1 cellular context compared by ENCODE assay signal in the genomic region with DNA sequence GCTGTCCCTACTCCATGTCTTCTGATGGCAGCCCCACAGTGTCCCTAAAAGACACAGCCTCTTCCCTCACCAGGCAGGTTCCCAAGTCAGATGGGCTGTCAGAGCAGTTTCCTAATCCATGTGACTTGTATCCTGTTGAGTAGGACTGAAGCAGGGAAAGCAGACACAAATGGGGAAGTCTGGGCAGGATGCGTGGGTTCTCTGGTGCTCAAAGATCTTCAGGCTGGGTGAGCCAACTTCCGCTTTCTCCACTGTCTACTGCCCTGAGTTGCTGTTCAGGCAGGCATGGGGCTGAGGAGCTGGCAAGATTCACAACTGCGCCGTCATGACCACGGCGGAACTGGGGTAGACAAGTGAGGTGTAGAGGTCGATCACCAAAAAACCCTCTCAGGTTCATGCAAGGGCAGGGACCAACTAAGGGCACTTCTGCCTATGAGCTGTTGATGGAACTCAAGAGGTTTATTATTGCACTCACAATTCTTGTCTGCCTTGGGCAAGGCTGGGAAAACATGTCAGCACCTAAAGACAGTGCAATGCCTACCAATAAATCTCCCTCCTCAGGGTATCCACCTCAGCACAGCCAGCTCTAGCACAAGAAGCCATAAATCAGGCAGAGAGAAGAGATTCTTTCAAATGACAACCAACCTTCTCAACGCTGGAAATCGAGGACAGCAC.
A peak's percentile ranks its signal among the peaks of the same experiment; 100 is the strongest.
TF ChIP-seq lines count a peak whose summit lies in the region.

No MANE protein-coding gene starts in this region.

TF ChIP-seq in GM12878, 131 proteins besides CTCF, POLR2A, EP300 and RAD21 (continued from another document and continues in another):
- TF ChIP-seq, protein P1, sequence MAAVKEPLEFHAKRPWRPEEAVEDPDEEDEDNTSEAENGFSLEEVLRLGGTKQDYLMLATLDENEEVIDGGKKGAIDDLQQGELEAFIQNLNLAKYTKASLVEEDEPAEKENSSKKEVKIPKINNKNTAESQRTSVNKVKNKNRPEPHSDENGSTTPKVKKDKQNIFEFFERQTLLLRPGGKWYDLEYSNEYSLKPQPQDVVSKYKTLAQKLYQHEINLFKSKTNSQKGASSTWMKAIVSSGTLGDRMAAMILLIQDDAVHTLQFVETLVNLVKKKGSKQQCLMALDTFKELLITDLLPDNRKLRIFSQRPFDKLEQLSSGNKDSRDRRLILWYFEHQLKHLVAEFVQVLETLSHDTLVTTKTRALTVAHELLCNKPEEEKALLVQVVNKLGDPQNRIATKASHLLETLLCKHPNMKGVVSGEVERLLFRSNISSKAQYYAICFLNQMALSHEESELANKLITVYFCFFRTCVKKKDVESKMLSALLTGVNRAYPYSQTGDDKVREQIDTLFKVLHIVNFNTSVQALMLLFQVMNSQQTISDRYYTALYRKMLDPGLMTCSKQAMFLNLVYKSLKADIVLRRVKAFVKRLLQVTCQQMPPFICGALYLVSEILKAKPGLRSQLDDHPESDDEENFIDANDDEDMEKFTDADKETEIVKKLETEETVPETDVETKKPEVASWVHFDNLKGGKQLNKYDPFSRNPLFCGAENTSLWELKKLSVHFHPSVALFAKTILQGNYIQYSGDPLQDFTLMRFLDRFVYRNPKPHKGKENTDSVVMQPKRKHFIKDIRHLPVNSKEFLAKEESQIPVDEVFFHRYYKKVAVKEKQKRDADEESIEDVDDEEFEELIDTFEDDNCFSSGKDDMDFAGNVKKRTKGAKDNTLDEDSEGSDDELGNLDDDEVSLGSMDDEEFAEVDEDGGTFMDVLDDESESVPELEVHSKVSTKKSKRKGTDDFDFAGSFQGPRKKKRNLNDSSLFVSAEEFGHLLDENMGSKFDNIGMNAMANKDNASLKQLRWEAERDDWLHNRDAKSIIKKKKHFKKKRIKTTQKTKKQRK (IDR thresholded peaks at IDR 0.05; ENCODE audit: low read depth, low read length): no peak
- no peak for TF ChIP-seq FOS (IDR thresholded peaks at IDR 0.05; ENCODE audit: borderline replicate concordance, extremely low read depth, insufficient read length)
- TF ChIP-seq, protein P2, sequence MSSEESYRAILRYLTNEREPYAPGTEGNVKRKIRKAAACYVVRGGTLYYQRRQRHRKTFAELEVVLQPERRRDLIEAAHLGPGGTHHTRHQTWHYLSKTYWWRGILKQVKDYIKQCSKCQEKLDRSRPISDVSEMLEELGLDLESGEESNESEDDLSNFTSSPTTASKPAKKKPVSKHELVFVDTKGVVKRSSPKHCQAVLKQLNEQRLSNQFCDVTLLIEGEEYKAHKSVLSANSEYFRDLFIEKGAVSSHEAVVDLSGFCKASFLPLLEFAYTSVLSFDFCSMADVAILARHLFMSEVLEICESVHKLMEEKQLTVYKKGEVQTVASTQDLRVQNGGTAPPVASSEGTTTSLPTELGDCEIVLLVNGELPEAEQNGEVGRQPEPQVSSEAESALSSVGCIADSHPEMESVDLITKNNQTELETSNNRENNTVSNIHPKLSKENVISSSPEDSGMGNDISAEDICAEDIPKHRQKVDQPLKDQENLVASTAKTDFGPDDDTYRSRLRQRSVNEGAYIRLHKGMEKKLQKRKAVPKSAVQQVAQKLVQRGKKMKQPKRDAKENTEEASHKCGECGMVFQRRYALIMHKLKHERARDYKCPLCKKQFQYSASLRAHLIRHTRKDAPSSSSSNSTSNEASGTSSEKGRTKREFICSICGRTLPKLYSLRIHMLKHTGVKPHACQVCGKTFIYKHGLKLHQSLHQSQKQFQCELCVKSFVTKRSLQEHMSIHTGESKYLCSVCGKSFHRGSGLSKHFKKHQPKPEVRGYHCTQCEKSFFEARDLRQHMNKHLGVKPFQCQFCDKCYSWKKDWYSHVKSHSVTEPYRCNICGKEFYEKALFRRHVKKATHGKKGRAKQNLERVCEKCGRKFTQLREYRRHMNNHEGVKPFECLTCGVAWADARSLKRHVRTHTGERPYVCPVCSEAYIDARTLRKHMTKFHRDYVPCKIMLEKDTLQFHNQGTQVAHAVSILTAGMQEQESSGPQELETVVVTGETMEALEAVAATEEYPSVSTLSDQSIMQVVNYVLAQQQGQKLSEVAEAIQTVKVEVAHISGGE (CRISPR knock-in tag; IDR thresholded peaks at IDR 0.05): no peak
- TF ChIP-seq CBFB (IDR thresholded peaks at IDR 0.05; ENCODE audit: low read depth): no peak
- TF ChIP-seq POLR2AphosphoS2 (IDR thresholded peaks at IDR 0.05; ENCODE audit: low read depth, low read length): no peak
- peak; percentile 16; the same call in 1 of the 2 replicates for TF ChIP-seq BMI1 (IDR thresholded peaks at IDR 0.05; ENCODE audit: borderline replicate concordance)
- TF ChIP-seq, protein P3, sequence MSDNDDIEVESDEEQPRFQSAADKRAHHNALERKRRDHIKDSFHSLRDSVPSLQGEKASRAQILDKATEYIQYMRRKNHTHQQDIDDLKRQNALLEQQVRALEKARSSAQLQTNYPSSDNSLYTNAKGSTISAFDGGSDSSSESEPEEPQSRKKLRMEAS (IDR thresholded peaks at IDR 0.05; ENCODE audit: low read depth, low read length): no peak
- TF ChIP-seq, protein P4, sequence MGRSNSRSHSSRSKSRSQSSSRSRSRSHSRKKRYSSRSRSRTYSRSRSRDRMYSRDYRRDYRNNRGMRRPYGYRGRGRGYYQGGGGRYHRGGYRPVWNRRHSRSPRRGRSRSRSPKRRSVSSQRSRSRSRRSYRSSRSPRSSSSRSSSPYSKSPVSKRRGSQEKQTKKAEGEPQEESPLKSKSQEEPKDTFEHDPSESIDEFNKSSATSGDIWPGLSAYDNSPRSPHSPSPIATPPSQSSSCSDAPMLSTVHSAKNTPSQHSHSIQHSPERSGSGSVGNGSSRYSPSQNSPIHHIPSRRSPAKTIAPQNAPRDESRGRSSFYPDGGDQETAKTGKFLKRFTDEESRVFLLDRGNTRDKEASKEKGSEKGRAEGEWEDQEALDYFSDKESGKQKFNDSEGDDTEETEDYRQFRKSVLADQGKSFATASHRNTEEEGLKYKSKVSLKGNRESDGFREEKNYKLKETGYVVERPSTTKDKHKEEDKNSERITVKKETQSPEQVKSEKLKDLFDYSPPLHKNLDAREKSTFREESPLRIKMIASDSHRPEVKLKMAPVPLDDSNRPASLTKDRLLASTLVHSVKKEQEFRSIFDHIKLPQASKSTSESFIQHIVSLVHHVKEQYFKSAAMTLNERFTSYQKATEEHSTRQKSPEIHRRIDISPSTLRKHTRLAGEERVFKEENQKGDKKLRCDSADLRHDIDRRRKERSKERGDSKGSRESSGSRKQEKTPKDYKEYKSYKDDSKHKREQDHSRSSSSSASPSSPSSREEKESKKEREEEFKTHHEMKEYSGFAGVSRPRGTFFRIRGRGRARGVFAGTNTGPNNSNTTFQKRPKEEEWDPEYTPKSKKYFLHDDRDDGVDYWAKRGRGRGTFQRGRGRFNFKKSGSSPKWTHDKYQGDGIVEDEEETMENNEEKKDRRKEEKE (IDR thresholded peaks at IDR 0.05): no peak
- no peak for TF ChIP-seq ZZZ3 (IDR thresholded peaks at IDR 0.05; ENCODE audit: control insufficient read depth, insufficient read length, low read depth)
- TF ChIP-seq EED (IDR thresholded peaks at IDR 0.05; ENCODE audit: low read depth): peak; percentile 93
- TF ChIP-seq PAX5 (IDR thresholded peaks at IDR 0.05; ENCODE audit: borderline replicate concordance, low read depth, low read length): peak; percentile 38; the same call in 1 of the 2 replicates
- TF ChIP-seq MXI1 (IDR thresholded peaks at IDR 0.05; ENCODE audit: low read depth, low read length): no peak; the same call in 1 of the 2 replicates
- TF ChIP-seq ZNF622 (IDR thresholded peaks at IDR 0.05): no peak
- TF ChIP-seq SIN3A (IDR thresholded peaks at IDR 0.05; ENCODE audit: low read depth, low read length): no peak
- TF ChIP-seq, protein P5, sequence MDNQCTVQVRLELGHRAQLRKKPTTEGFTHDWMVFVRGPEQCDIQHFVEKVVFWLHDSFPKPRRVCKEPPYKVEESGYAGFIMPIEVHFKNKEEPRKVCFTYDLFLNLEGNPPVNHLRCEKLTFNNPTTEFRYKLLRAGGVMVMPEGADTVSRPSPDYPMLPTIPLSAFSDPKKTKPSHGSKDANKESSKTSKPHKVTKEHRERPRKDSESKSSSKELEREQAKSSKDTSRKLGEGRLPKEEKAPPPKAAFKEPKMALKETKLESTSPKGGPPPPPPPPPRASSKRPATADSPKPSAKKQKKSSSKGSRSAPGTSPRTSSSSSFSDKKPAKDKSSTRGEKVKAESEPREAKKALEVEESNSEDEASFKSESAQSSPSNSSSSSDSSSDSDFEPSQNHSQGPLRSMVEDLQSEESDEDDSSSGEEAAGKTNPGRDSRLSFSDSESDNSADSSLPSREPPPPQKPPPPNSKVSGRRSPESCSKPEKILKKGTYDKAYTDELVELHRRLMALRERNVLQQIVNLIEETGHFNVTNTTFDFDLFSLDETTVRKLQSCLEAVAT (IDR thresholded peaks at IDR 0.05): 0 out of 2 replicates have a peak, but pooled peaks have one; percentile 60
- TF ChIP-seq SMARCA5 (IDR thresholded peaks at IDR 0.05): no peak
- no peak for TF ChIP-seq ASH2L (IDR thresholded peaks at IDR 0.05; ENCODE audit: borderline replicate concordance, low read depth)
- TF ChIP-seq WRNIP1 (IDR thresholded peaks at IDR 0.05; ENCODE audit: borderline replicate concordance, low read depth, low read length): no peak
- TF ChIP-seq TCF7 (IDR thresholded peaks at IDR 0.05; ENCODE audit: borderline replicate concordance): no peak
- 0 out of 2 replicates have a peak, but pooled peaks have one; percentile 15 for TF ChIP-seq HDGF (IDR thresholded peaks at IDR 0.05)
- TF ChIP-seq, protein P6, sequence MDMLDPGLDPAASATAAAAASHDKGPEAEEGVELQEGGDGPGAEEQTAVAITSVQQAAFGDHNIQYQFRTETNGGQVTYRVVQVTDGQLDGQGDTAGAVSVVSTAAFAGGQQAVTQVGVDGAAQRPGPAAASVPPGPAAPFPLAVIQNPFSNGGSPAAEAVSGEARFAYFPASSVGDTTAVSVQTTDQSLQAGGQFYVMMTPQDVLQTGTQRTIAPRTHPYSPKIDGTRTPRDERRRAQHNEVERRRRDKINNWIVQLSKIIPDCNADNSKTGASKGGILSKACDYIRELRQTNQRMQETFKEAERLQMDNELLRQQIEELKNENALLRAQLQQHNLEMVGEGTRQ (IDR thresholded peaks at IDR 0.05; ENCODE audit: borderline replicate concordance, low read depth, low read length): no peak
- no peak for TF ChIP-seq MYC (IDR thresholded peaks at IDR 0.05; ENCODE audit: insufficient read depth, insufficient read length, insufficient replicate concordance, low read length, severe bottlenecking)
- no peak for TF ChIP-seq ESRRA (IDR thresholded peaks at IDR 0.05; ENCODE audit: low read length)
- TF ChIP-seq, protein P7, sequence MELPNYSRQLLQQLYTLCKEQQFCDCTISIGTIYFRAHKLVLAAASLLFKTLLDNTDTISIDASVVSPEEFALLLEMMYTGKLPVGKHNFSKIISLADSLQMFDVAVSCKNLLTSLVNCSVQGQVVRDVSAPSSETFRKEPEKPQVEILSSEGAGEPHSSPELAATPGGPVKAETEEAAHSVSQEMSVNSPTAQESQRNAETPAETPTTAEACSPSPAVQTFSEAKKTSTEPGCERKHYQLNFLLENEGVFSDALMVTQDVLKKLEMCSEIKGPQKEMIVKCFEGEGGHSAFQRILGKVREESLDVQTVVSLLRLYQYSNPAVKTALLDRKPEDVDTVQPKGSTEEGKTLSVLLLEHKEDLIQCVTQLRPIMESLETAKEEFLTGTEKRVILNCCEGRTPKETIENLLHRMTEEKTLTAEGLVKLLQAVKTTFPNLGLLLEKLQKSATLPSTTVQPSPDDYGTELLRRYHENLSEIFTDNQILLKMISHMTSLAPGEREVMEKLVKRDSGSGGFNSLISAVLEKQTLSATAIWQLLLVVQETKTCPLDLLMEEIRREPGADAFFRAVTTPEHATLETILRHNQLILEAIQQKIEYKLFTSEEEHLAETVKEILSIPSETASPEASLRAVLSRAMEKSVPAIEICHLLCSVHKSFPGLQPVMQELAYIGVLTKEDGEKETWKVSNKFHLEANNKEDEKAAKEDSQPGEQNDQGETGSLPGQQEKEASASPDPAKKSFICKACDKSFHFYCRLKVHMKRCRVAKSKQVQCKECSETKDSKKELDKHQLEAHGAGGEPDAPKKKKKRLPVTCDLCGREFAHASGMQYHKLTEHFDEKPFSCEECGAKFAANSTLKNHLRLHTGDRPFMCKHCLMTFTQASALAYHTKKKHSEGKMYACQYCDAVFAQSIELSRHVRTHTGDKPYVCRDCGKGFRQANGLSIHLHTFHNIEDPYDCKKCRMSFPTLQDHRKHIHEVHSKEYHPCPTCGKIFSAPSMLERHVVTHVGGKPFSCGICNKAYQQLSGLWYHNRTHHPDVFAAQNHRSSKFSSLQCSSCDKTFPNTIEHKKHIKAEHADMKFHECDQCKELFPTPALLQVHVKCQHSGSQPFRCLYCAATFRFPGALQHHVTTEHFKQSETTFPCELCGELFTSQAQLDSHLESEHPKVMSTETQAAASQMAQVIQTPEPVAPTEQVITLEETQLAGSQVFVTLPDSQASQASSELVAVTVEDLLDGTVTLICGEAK (IDR thresholded peaks at IDR 0.05; ENCODE audit: borderline replicate concordance): peak; percentile 22; the same call in 1 of the 2 replicates
- no peak for TF ChIP-seq CBX3 (IDR thresholded peaks at IDR 0.05; ENCODE audit: borderline replicate concordance, low read depth)
- 0 out of 2 replicates have a peak, but pooled peaks have one; percentile 14 for TF ChIP-seq TAF1 (IDR thresholded peaks at IDR 0.05; ENCODE audit: borderline replicate concordance, low read depth, low read length)
- TF ChIP-seq MEF2A (IDR thresholded peaks at IDR 0.05; ENCODE audit: insufficient read depth, low read depth, low read length): no peak
- TF ChIP-seq, protein P8, sequence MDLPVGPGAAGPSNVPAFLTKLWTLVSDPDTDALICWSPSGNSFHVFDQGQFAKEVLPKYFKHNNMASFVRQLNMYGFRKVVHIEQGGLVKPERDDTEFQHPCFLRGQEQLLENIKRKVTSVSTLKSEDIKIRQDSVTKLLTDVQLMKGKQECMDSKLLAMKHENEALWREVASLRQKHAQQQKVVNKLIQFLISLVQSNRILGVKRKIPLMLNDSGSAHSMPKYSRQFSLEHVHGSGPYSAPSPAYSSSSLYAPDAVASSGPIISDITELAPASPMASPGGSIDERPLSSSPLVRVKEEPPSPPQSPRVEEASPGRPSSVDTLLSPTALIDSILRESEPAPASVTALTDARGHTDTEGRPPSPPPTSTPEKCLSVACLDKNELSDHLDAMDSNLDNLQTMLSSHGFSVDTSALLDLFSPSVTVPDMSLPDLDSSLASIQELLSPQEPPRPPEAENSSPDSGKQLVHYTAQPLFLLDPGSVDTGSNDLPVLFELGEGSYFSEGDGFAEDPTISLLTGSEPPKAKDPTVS (IDR thresholded peaks at IDR 0.05; ENCODE audit: low read depth, low read length): no peak
- TF ChIP-seq KAT2A (conservative IDR thresholded peaks at IDR 0.05; ENCODE audit: control insufficient read depth, low read depth, low read length): no peak
- TF ChIP-seq CREM (IDR thresholded peaks at IDR 0.05; ENCODE audit: low read depth): 0 out of 2 replicates have a peak, but pooled peaks have one; percentile 13
- TF ChIP-seq NR2F1 (conservative IDR thresholded peaks at IDR 0.05): no peak; the same call in 1 of the 2 replicates
- TF ChIP-seq RB1 (IDR thresholded peaks at IDR 0.05; ENCODE audit: borderline replicate concordance): no peak
- TF ChIP-seq KDM1A (IDR thresholded peaks at IDR 0.05; ENCODE audit: borderline replicate concordance): no peak
- TF ChIP-seq ZBED1 (IDR thresholded peaks at IDR 0.05; ENCODE audit: borderline replicate concordance): no peak
- no peak for TF ChIP-seq NR2C1 (IDR thresholded peaks at IDR 0.05)
- TF ChIP-seq GATAD2B (conservative IDR thresholded peaks at IDR 0.05; ENCODE audit: low read depth): peak; percentile 73
- TF ChIP-seq BRCA1 (IDR thresholded peaks at IDR 0.05; ENCODE audit: low read depth, low read length): no peak
- TF ChIP-seq, protein P9, sequence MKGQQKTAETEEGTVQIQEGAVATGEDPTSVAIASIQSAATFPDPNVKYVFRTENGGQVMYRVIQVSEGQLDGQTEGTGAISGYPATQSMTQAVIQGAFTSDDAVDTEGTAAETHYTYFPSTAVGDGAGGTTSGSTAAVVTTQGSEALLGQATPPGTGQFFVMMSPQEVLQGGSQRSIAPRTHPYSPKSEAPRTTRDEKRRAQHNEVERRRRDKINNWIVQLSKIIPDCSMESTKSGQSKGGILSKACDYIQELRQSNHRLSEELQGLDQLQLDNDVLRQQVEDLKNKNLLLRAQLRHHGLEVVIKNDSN (IDR thresholded peaks at IDR 0.05; ENCODE audit: borderline replicate concordance, extremely low read length, insufficient read depth, low read depth, low read length): no peak
